ENCODE assay signal across 1 cellular context in the genomic region with DNA sequence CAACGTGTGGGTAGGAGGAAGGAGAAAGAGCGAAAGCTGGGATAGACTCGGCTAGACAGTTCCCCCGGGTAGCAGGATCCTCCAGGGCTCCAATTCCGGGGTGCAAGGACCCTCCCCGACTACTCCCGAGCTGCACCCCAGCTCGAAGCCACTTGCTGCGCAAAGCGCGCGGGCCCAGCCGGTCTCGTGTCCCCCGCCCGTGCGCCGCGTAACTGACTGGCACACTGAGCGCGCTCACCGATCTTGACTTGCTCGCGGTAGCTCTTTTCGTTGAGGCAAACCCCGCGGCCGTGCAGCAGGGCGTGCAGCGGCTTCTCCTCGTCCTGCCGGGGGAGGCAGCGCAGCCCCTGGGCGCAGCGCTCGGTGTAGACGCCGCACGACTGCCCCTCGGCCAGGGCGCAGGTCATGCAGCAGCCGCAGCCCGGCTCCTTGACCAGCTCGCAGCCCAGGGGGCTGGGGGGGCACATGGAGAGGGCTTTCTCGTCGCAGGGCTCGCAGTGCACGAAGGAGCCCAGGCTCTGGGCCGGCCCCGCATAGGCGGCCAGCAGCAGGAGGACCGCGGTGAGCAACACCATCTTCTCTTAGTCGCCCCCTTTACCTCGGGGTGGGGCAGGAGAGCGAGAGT.
TF ChIP-seq lines count a peak whose summit lies in the region.

No MANE protein-coding gene starts in this region.

TF ChIP-seq in WTC11, 78 proteins besides CTCF, POLR2A, EP300 and RAD21 (continued from another document):
- TF ChIP-seq, protein P1, sequence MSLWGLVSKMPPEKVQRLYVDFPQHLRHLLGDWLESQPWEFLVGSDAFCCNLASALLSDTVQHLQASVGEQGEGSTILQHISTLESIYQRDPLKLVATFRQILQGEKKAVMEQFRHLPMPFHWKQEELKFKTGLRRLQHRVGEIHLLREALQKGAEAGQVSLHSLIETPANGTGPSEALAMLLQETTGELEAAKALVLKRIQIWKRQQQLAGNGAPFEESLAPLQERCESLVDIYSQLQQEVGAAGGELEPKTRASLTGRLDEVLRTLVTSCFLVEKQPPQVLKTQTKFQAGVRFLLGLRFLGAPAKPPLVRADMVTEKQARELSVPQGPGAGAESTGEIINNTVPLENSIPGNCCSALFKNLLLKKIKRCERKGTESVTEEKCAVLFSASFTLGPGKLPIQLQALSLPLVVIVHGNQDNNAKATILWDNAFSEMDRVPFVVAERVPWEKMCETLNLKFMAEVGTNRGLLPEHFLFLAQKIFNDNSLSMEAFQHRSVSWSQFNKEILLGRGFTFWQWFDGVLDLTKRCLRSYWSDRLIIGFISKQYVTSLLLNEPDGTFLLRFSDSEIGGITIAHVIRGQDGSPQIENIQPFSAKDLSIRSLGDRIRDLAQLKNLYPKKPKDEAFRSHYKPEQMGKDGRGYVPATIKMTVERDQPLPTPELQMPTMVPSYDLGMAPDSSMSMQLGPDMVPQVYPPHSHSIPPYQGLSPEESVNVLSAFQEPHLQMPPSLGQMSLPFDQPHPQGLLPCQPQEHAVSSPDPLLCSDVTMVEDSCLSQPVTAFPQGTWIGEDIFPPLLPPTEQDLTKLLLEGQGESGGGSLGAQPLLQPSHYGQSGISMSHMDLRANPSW (CRISPR knock-in tag; conservative IDR thresholded peaks at IDR 0.05; ENCODE audit: low read depth), result no peak
